ENCODE assay signal across 8 cellular contexts in genomic region chr14:94174622-94175402, GRCh38. TPM values are rescaled to one million over a fixed set of nuclear protein-coding genes. Genes with fewer than 3 reads are reported as not detected.
A peak's percentile ranks its signal among the peaks of the same experiment; 100 is the strongest.
DNase-seq lines count a peak whose midpoint lies in the region; ATAC-seq and TF ChIP-seq lines count a peak whose summit lies in the region.

No MANE protein-coding gene starts in this region.

- peak overlapping the region; percentile 60; the same call in 1 of the 2 replicates for H3K4me3 Mint-ChIP-seq in HFFc6
- H3K4me3 Mint-ChIP-seq in activated T-helper 17 cell treated with anti-CD3 and anti-CD28 coated beads, Interleukin-2, amount 50 U/mL, for 72 hours, result peak overlapping the region; percentile 77

- intact Hi-C loops in heart right ventricle (cut with DNase I), result loop anchor here in 7 of 10 donors (2.0 to 5.0 kb wide), 5 partner anchors 38 to 1373 kb away; partner anchors contain the start of gene IFI27L2 (in 1 of the 7)
- intact Hi-C loops in gastrocnemius medialis (cut with DNase I; ENCODE audit: low total_unique reads), result loop anchor here (2.0 to 10.0 kb wide), 3 partner anchors 94 to 840 kb away; partner anchors contain the start of genes BTBD7, DDX24 and IFI27L1
- intact Hi-C loops in posterior vena cava (cut with DNase I), result loop anchor here in 1 of 2 donors (5.0 kb wide), 1 partner anchor 982 kb away; the partner anchor contains the start of gene DICER1

- H3K27me3 Mint-ChIP-seq in HFFc6 (ENCODE audit: insufficient read depth), result peaks cover 18% of the 10 kb centered on the region
- no peaks in the 10 kb centered on the region for H3K27me3 Mint-ChIP-seq in activated T-helper 17 cell treated with anti-CD3 and anti-CD28 coated beads, Interleukin-2, amount 50 U/mL, for 72 hours

- H3K36me3 ChIP-seq in heart right ventricle, result no peaks in the 10 kb centered on the region
- no peaks in the 10 kb centered on the region for H3K36me3 ChIP-seq in gastrocnemius medialis

- TF ChIP-seq POLR2A in gastrocnemius medialis (IDR thresholded peaks at IDR 0.05), result no peak
- TF ChIP-seq POLR2A in GM18505 (IDR thresholded peaks at IDR 0.05; ENCODE audit: borderline replicate concordance, extremely low read depth, insufficient read depth, insufficient read length), result no peak

- H3K36me3 Mint-ChIP-seq in HFFc6 (ENCODE audit: low read depth), result no peaks in the 10 kb centered on the region
- peaks cover 50% of the 10 kb centered on the region for H3K36me3 Mint-ChIP-seq in activated T-helper 17 cell treated with anti-CD3 and anti-CD28 coated beads, Interleukin-2, amount 50 U/mL, for 72 hours (ENCODE audit: low read depth)

- H3K27me3 ChIP-seq in heart right ventricle, result peaks cover 2 to 74% (median 43%) of the 10 kb centered on the region in 7 donors
- peaks cover 24 to 36% (median 34%) of the 10 kb centered on the region in 3 donors for H3K27me3 ChIP-seq in gastrocnemius medialis

- no peak for ATAC-seq in activated T-helper 17 cell treated with anti-CD3 and anti-CD28 coated beads, Interleukin-2, amount 50 U/mL, for 72 hours (replicated peaks)
- ATAC-seq in heart right ventricle (peak in 4 of 8 donors; percentile 15 to 60 (median 24)), gastrocnemius medialis (no peak), GM18505 (IDR thresholded peaks at IDR 0.05; ENCODE audit: unreplicated experiment) (no peak)

- no peak for TF ChIP-seq CTCF in AG09309 (IDR thresholded peaks at IDR 0.05; ENCODE audit: control insufficient read depth, insufficient read depth, low read depth, low read length, missing control alignments)
- TF ChIP-seq CTCF in HFFc6 (IDR thresholded peaks at IDR 0.05), result no peak
- no peak for TF ChIP-seq CTCF in heart right ventricle (IDR thresholded peaks at IDR 0.05)
- TF ChIP-seq CTCF in gastrocnemius medialis (IDR thresholded peaks at IDR 0.05 in 4 of 5, conservative IDR thresholded peaks at IDR 0.05 in 1 of 5), result no peak

- H3K9me3 Mint-ChIP-seq in HFFc6, result no peaks in the 10 kb centered on the region
- no peaks in the 10 kb centered on the region for H3K9me3 Mint-ChIP-seq in activated T-helper 17 cell treated with anti-CD3 and anti-CD28 coated beads, Interleukin-2, amount 50 U/mL, for 72 hours

- H3K4me1 ChIP-seq in heart right ventricle (peaks cover 6 to 24% (median 18%) of the 10 kb centered on the region in 9 donors), gastrocnemius medialis (peaks cover 13% of the 10 kb centered on the region in 2 donors)

- H3K4me3 ChIP-seq in AG09309 (ENCODE audit: control insufficient read depth, low read depth, low read length) (peak overlapping the region; percentile 65), heart right ventricle (peak overlapping the region; percentile 35 to 76 (median 64)), gastrocnemius medialis (peak overlapping the region; percentile 42 to 69 (median 62))

- no peak overlapping the region for H3K27ac Mint-ChIP-seq in HFFc6
- H3K27ac Mint-ChIP-seq in activated T-helper 17 cell treated with anti-CD3 and anti-CD28 coated beads, Interleukin-2, amount 50 U/mL, for 72 hours, result peak overlapping the region; percentile 82

- H3K27ac ChIP-seq in heart right ventricle (no peak overlapping the region), gastrocnemius medialis (no peak overlapping the region)

- peaks cover 19% of the 10 kb centered on the region for H3K4me1 Mint-ChIP-seq in HFFc6 (ENCODE audit: low read depth)
- peaks cover 9% of the 10 kb centered on the region for H3K4me1 Mint-ChIP-seq in activated T-helper 17 cell treated with anti-CD3 and anti-CD28 coated beads, Interleukin-2, amount 50 U/mL, for 72 hours

- H3K9me3 ChIP-seq in heart right ventricle, result no peaks in the 10 kb centered on the region
- H3K9me3 ChIP-seq in gastrocnemius medialis, result no peaks in the 10 kb centered on the region

- in situ Hi-C loops in gastrocnemius medialis (cut with MboI; ENCODE audit: low sequenced_read_pairs in 4 of 4), result loop anchor here in 1 of 4 donors (25.0 kb wide), 1 partner anchor 513 kb away; no protein-coding TSS in a partner anchor

- DNase-seq in AG09309 (ENCODE audit: low read depth) (no peak), HFFc6 (no peak), heart right ventricle (peak in 1 of 2 donors; percentile 26), gastrocnemius medialis (no peak), DMS153 (lab: John Stamatoyannopoulos, UW) (no peak), posterior vena cava (ENCODE audit: low spot score) (no peak)

- 1 to 2% methylated on average over 53 to 55 of the region's 55 CpGs for WGBS in heart right ventricle, 2 donors

RNA-seq across cellular contexts. Expression of gene PPP4R4, which starts 0.7 kb away (rescaled TPM):
- total RNA-seq in HFFc6 (2021; fragmentation: NEBNext Ultra II Directional; extraction: Animal tissue kit (Norgen Biotek cat#: 25700)), result under 1 TPM in 2 of 6 experiments, not detected in 4; 0.05 to 0.14 TPM
- 10 to 100 TPM in 1 of 2 donors, 1 to 10 TPM in 1; 1.8 to 68.2 TPM for total RNA-seq in activated T-helper 17 cell treated with anti-CD3 and anti-CD28 coated beads, Interleukin-2, amount 50 U/mL, for 72 hours
- under 1 TPM in 5 of 10 donors, not detected in 5; 0.13 to 0.46 (median 0.31) TPM for total RNA-seq in heart right ventricle
- polyA plus RNA-seq in heart right ventricle, result under 1 TPM; 0.22 to 0.94 TPM
- under 1 TPM in 1 of 4 donors, not detected in 3; 0.13 TPM for total RNA-seq in gastrocnemius medialis
- total RNA-seq in posterior vena cava, result under 1 TPM; 0.32 to 0.38 TPM

RNA-seq across cellular contexts. Expression of gene IFI27L2, which starts 45.4 kb away (rescaled TPM):
- total RNA-seq in HFFc6 (2021; fragmentation: NEBNext Ultra II Directional; extraction: Animal tissue kit (Norgen Biotek cat#: 25700)), result 100 to 1,000 TPM; 150 to 180 (median 171) TPM
- 10 to 100 TPM; 58.5 to 58.8 TPM for total RNA-seq in activated T-helper 17 cell treated with anti-CD3 and anti-CD28 coated beads, Interleukin-2, amount 50 U/mL, for 72 hours
- 10 to 100 TPM; 41.5 to 92.9 (median 63.2) TPM for total RNA-seq in heart right ventricle
- polyA plus RNA-seq in heart right ventricle, result 100 to 1,000 TPM in 1 of 2 donors, 10 to 100 TPM in 1; 83.3 to 122 TPM
- total RNA-seq in gastrocnemius medialis, result 1 to 10 TPM; 1.1 to 9.1 (median 3.3) TPM
- 10 to 100 TPM; 39.7 to 43.1 TPM for total RNA-seq in posterior vena cava

Comparison
In these comparisons a context has a peak if more than half of its experiments do, and no peak if none do; other contexts are left out.
1. RNA of gene IFI27L2, which starts 45.4 kb away (total RNA-seq): 150 to 180 TPM in HFFc6, 41.5 to 92.9 TPM in heart right ventricle, 58.5 to 58.8 TPM in activated T-helper 17 cell treated with anti-CD3 and anti-CD28 coated beads, Interleukin-2, amount 50 U/mL, for 72 hours and 39.7 to 43.1 TPM in posterior vena cava; 1.1 to 9.1 TPM in gastrocnemius medialis; every median in the first group is over 4 times any median in the second.
2. Peak in every context shown above with its lines, with median percentiles within 50 percentile points of each other: H3K4me3 ChIP-seq.